Comparison of ENCODE assay signal across 20 cellular contexts in genomic region chr9:93209576-93210323, GRCh38. TPM values are rescaled to one million over a fixed set of nuclear protein-coding genes. Genes with fewer than 3 reads are reported as not detected.
DNase-seq lines count a peak whose midpoint lies in the region; ATAC-seq and TF ChIP-seq lines count a peak whose summit lies in the region.
"Had no signal": no experiment of that assay in that cellular context is flagged by ENCODE, and none has a peak within 500 bp of the region (broad histone marks: within the 10 kb centered on the region; RNA-seq: fewer than 3 reads in every experiment).

No MANE protein-coding gene starts in this region.

- CTCF ChIA-PET in GM10248 (lab: Yijun Ruan, JAX): no interaction called here

- H3K4me1 ChIP-seq in left ventricle myocardium inferior: peaks cover 78% of the 10 kb centered on the region
- peaks cover 27% of the 10 kb centered on the region for H3K4me1 ChIP-seq in hepatocyte (ENCODE audit: insufficient read depth)
- H3K4me1 ChIP-seq: SJSA1 had no signal

- POLR2A ChIA-PET in GM10248 (lab: Yijun Ruan, JAX): no interaction called here

- no peaks in the 10 kb centered on the region for H3K27me3 ChIP-seq in left ventricle myocardium inferior (ENCODE audit: low read depth)
- H3K27me3 ChIP-seq in hepatocyte: no peaks in the 10 kb centered on the region
- H3K27me3 ChIP-seq: SJSA1 had no signal

- peak overlapping the region; percentile 94 for H3K27ac ChIP-seq in left ventricle myocardium inferior (replicated peaks)
- peak overlapping the region; percentile 93 for H3K27ac ChIP-seq in hepatocyte
- H3K27ac ChIP-seq: C4-2B, SJSA1 had no signal

- no peaks in the 10 kb centered on the region for H3K27me3 Mint-ChIP-seq in progenitor cell of endocrine pancreas

- ATAC-seq in Right ventricle myocardium superior (ENCODE audit: poor library complexity) (no peak), HG03025 (IDR thresholded peaks at IDR 0.05; ENCODE audit: low FRiP score, unreplicated experiment) (no peak), HG03571 (IDR thresholded peaks at IDR 0.05; ENCODE audit: unreplicated experiment) (no peak)
- ATAC-seq: GM12878, K562 had no signal

- H3K9me3 Mint-ChIP-seq in progenitor cell of endocrine pancreas (ENCODE audit: low read depth): no peaks in the 10 kb centered on the region

- H3K79me2 ChIP-seq in hepatocyte: no peaks in the 10 kb centered on the region

- H3K9me3 ChIP-seq in left ventricle myocardium inferior (replicated peaks) (no peaks in the 10 kb centered on the region), hepatocyte (ENCODE audit: low read depth) (no peaks in the 10 kb centered on the region)
- H3K9me3 ChIP-seq: SJSA1 had no signal

- H3K4me2 ChIP-seq in hepatocyte: no peak overlapping the region

- no peaks in the 10 kb centered on the region for H4K20me1 ChIP-seq in hepatocyte (ENCODE audit: insufficient read depth, poor library complexity, severe bottlenecking)

- TF ChIP-seq CTCF in left ventricle myocardium inferior (IDR thresholded peaks at IDR 0.05; ENCODE audit: borderline replicate concordance) (no peak), hepatocyte (IDR thresholded peaks at IDR 0.05; ENCODE audit: poor library complexity) (no peak), progenitor cell of endocrine pancreas (IDR thresholded peaks at IDR 0.05; ENCODE audit: unreplicated experiment) (no peak), GM10248 (IDR thresholded peaks at IDR 0.05; ENCODE audit: control extremely low read depth, extremely low read depth, low read depth, missing control alignments) (no peak)

- H3K36me3 Mint-ChIP-seq in progenitor cell of endocrine pancreas (ENCODE audit: insufficient read depth): peaks cover 5% of the 10 kb centered on the region

- intact Hi-C loops in left ventricle myocardium inferior (cut with micrococcal nuclease) (no loop called here), Right ventricle myocardium superior (cut with DNase I) (no loop called here)

- no peak overlapping the region for H2AFZ ChIP-seq in hepatocyte

- H3K36me3 ChIP-seq in left ventricle myocardium inferior (no peaks in the 10 kb centered on the region), hepatocyte (replicated peaks; ENCODE audit: insufficient read depth, low read depth) (no peaks in the 10 kb centered on the region)
- H3K36me3 ChIP-seq: SJSA1 had no signal

- peak overlapping the region; percentile 53 for H3K27ac Mint-ChIP-seq in progenitor cell of endocrine pancreas

- H3K4me3 ChIP-seq in left ventricle myocardium inferior (no peak overlapping the region), hepatocyte (no peak overlapping the region)
- H3K4me3 ChIP-seq: GM12878, K562, SJSA1 had no signal

- WGBS in hepatocyte (ENCODE audit: low lambda C conversion rate, missing lambda C conversion rate): 87% methylated on average over 12 of the region's 12 CpGs

- H3K9me2 ChIP-seq in hepatocyte (replicated peaks; ENCODE audit: insufficient read depth): no peaks in the 10 kb centered on the region

- DNase-seq in left ventricle myocardium inferior (no peak), Right ventricle myocardium superior (no peak), hepatocyte (ENCODE audit: low spot score) (no peak), progenitor cell of endocrine pancreas (ENCODE audit: low spot score, unreplicated experiment) (no peak), GM10248 (ENCODE audit: extremely low spot score) (no peak)
- DNase-seq in central memory CD4-positive, alpha-beta T cell: no peak
- DNase-seq: COR-L47, H7, NCI-H1436 treated with DMSO at 0.1 percent for 48 hours, NCI-H345, NCI-H526 treated with DMSO at 0.1 percent for 48 hours, RPMI8226 had no signal

- H3K4me3 Mint-ChIP-seq in progenitor cell of endocrine pancreas (ENCODE audit: low read depth): no peak overlapping the region

- peaks cover 41% of the 10 kb centered on the region for H3K4me1 Mint-ChIP-seq in progenitor cell of endocrine pancreas (ENCODE audit: low read depth)

RNA-seq across cellular contexts. Expression of gene WNK2, which starts 25.8 kb away (rescaled TPM):
- 218 TPM for total RNA-seq in left ventricle myocardium inferior
- total RNA-seq in Right ventricle myocardium superior: 222 TPM
- 6.2 and 8.9 TPM in 2 replicates for total RNA-seq in hepatocyte
- polyA plus RNA-seq in hepatocyte: 13.5 and 19.9 TPM in 2 replicates
- total RNA-seq in progenitor cell of endocrine pancreas: 302 and 345 TPM in 2 replicates
- total RNA-seq: A172, HT1080, SJSA1 had no signal
- polyA plus RNA-seq: GM12878 had no signal

Comparison
In these comparisons a context has a peak if more than half of its experiments do, and no peak if none do; other contexts are left out.
1. RNA of gene WNK2, which starts 25.8 kb away (total RNA-seq): 302 to 345 TPM in progenitor cell of endocrine pancreas, 222 TPM in Right ventricle myocardium superior (single experiment) and 218 TPM in left ventricle myocardium inferior (single experiment); 6.2 to 8.9 TPM in hepatocyte; every median in the first group is over 10 times any median in the second.